Comparison of ENCODE assay signal across 17 cellular contexts in genomic region chr19:28794301-28794700, GRCh38.
DNase-seq lines count a peak whose midpoint lies in the region; ATAC-seq and TF ChIP-seq lines count a peak whose summit lies in the region.
"Had no signal": no experiment of that assay in that cellular context is flagged by ENCODE, and none has a peak within 500 bp of the region (broad histone marks: within the 10 kb centered on the region; RNA-seq: fewer than 3 reads in every experiment).

No MANE protein-coding gene starts in this region.

- H3K4me1 ChIP-seq in cardiac muscle cell (ENCODE audit: low read depth) (peaks cover 4% of the 10 kb centered on the region), iPS-18a (ENCODE audit: control insufficient read depth, low read depth, low read length) (peaks cover 18% of the 10 kb centered on the region)
- H3K4me1 ChIP-seq: ascending aorta, esophagus squamous epithelium had no signal

- H3K9ac ChIP-seq in iPS-18a (ENCODE audit: low read length): no peak overlapping the region

- H3K4me3 Mint-ChIP-seq in activated T-helper 2 cell treated with anti-CD3 and anti-CD28 coated beads, Interferon-gamma antibody, Interleukin-2, Interleukin-4, amounts not matched to agents 10 μg/mL and 5 μg/mL and 100 μg/mL, durations not matched to agents 14 hours and 24 hours and 36 hours (ENCODE audit: low read depth): peak overlapping the region; percentile 40
- peak overlapping the region in 1 of 2 donors; percentile 81 for H3K4me3 Mint-ChIP-seq in CD14-positive monocyte
- H3K4me3 Mint-ChIP-seq: dendritic cell treated with granulocyte-macrophage colony-stimulating factor and Interleukin-4, amounts not matched to agents 40 ng/mL and 50 ng/mL, for 4 days had no signal

- H3K9me3 ChIP-seq in cardiac muscle cell (ENCODE audit: low read depth): no peaks in the 10 kb centered on the region
- H3K9me3 ChIP-seq in iPS-18a (ENCODE audit: control insufficient read depth, low read depth, low read length): no peaks in the 10 kb centered on the region
- H3K9me3 ChIP-seq: ascending aorta had no signal

- ATAC-seq in HG03039 (IDR thresholded peaks at IDR 0.05; ENCODE audit: unreplicated experiment): no peak
- ATAC-seq in HG02840 (IDR thresholded peaks at IDR 0.05; ENCODE audit: low FRiP score, unreplicated experiment): no peak

- no peaks in the 10 kb centered on the region for H3K36me3 Mint-ChIP-seq in activated T-helper 2 cell treated with anti-CD3 and anti-CD28 coated beads, Interferon-gamma antibody, Interleukin-2, Interleukin-4, amounts not matched to agents 10 μg/mL and 5 μg/mL and 100 μg/mL, durations not matched to agents 14 hours and 24 hours and 36 hours (ENCODE audit: low read depth)
- H3K36me3 Mint-ChIP-seq in CD14-positive monocyte: no peaks in the 10 kb centered on the region

- no peaks in the 10 kb centered on the region for H3K36me3 ChIP-seq in cardiac muscle cell
- H3K36me3 ChIP-seq in iPS-18a (ENCODE audit: control insufficient read depth, low read depth, low read length): no peaks in the 10 kb centered on the region
- H3K36me3 ChIP-seq: ascending aorta, esophagus squamous epithelium, ovary had no signal

- peaks cover 24% of the 10 kb centered on the region for H3K27me3 Mint-ChIP-seq in activated T-helper 2 cell treated with anti-CD3 and anti-CD28 coated beads, Interferon-gamma antibody, Interleukin-2, Interleukin-4, amounts not matched to agents 10 μg/mL and 5 μg/mL and 100 μg/mL, durations not matched to agents 14 hours and 24 hours and 36 hours (ENCODE audit: low read depth)
- H3K27me3 Mint-ChIP-seq in CD14-positive monocyte (ENCODE audit: low read depth in 3 of 3): peaks cover 19 to 34% (median 21%) of the 10 kb centered on the region in 3 donors

- H3K4me1 Mint-ChIP-seq in activated T-helper 2 cell treated with anti-CD3 and anti-CD28 coated beads, Interferon-gamma antibody, Interleukin-2, Interleukin-4, amounts not matched to agents 10 μg/mL and 5 μg/mL and 100 μg/mL, durations not matched to agents 14 hours and 24 hours and 36 hours (ENCODE audit: low read depth): peaks cover 4% of the 10 kb centered on the region
- no peaks in the 10 kb centered on the region for H3K4me1 Mint-ChIP-seq in CD14-positive monocyte

- TF ChIP-seq CTCF in cardiac muscle cell (IDR thresholded peaks at IDR 0.05; ENCODE audit: low read depth, low read length) (no peak), CD14-positive monocyte (IDR thresholded peaks at IDR 0.05) (no peak)

- H3K9me3 Mint-ChIP-seq in activated T-helper 2 cell treated with anti-CD3 and anti-CD28 coated beads, Interferon-gamma antibody, Interleukin-2, Interleukin-4, amounts not matched to agents 10 μg/mL and 5 μg/mL and 100 μg/mL, durations not matched to agents 14 hours and 24 hours and 36 hours: no peaks in the 10 kb centered on the region
- peaks cover 1 to 18% (median 9%) of the 10 kb centered on the region in 7 donors for H3K9me3 Mint-ChIP-seq in CD14-positive monocyte

- H3K27ac Mint-ChIP-seq in activated T-helper 2 cell treated with anti-CD3 and anti-CD28 coated beads, Interferon-gamma antibody, Interleukin-2, Interleukin-4, amounts not matched to agents 10 μg/mL and 5 μg/mL and 100 μg/mL, durations not matched to agents 14 hours and 24 hours and 36 hours: no peak overlapping the region
- no peak overlapping the region for H3K27ac Mint-ChIP-seq in CD14-positive monocyte
- H3K27ac Mint-ChIP-seq: dendritic cell treated with granulocyte-macrophage colony-stimulating factor and Interleukin-4, amounts not matched to agents 40 ng/mL and 50 ng/mL, for 4 days had no signal

- H3K27me3 ChIP-seq in cardiac muscle cell (peaks cover 62% of the 10 kb centered on the region), iPS-18a (ENCODE audit: control insufficient read depth, insufficient read depth, low read length) (peaks cover 36% of the 10 kb centered on the region)
- H3K27me3 ChIP-seq: ascending aorta, ovary had no signal

- intact Hi-C loops in cardiac septum (cut with DNase I) (no loop called here), CD14-positive monocyte (cut with micrococcal nuclease) (no loop called here), head of caudate nucleus (cut with DNase I) (no loop called here)
- intact Hi-C loops in activated T-helper 2 cell treated with anti-CD3 and anti-CD28 coated beads, Interferon-gamma antibody, Interleukin-2, Interleukin-4, amounts not matched to agents 10 μg/mL and 5 μg/mL and 100 μg/mL, durations not matched to agents 14 hours and 24 hours and 36 hours (cut with micrococcal nuclease): no loop called here

- no peak for DNase-seq in cardiac muscle cell (ENCODE audit: low read depth in 1 of 2, low spot score in 1 of 2)
- DNase-seq in cardiac septum (ENCODE audit: low spot score): no peak
- DNase-seq in activated T-helper 2 cell treated with anti-CD3 and anti-CD28 coated beads, Interferon-gamma antibody, Interleukin-2, Interleukin-4, amounts not matched to agents 10 μg/mL and 5 μg/mL and 100 μg/mL, durations not matched to agents 14 hours and 24 hours and 36 hours (ENCODE audit: low spot score): no peak
- DNase-seq in CD14-positive monocyte (ENCODE audit: low spot score): no peak
- no peak for DNase-seq in head of caudate nucleus
- DNase-seq: EL; esophagus squamous epithelium; kidney glomerular epithelial cell; NCI-H1092; ovary; stimulated activated CD4-positive, alpha-beta T cell treated with anti-CD3 and anti-CD28 coated beads, Interleukin-12 subunit alpha, Interleukin-12 subunit beta, amount 100 ng/mL, for 4 hours; stimulated activated naive CD4-positive, alpha-beta T cell treated with Interleukin-2 at 50 U/mL for 16 hours had no signal

- no peak overlapping the region for H3K27ac ChIP-seq in cardiac muscle cell
- no peak overlapping the region for H3K27ac ChIP-seq in iPS-18a (ENCODE audit: low read length)
- H3K27ac ChIP-seq: ascending aorta, esophagus squamous epithelium, ovary had no signal

- H3K4me3 ChIP-seq in cardiac muscle cell (peak overlapping the region; percentile 40), iPS-18a (ENCODE audit: low read length) (peak overlapping the region; percentile 54)
- H3K4me3 ChIP-seq: ovary had no signal
